8 cellular contexts compared by ENCODE assay signal in genomic region chr1:10965621-10966226, GRCh38. TPM values are rescaled to one million over a fixed set of nuclear protein-coding genes. Genes with fewer than 3 reads are reported as not detected.
DNase-seq lines count a peak whose midpoint lies in the region; ATAC-seq, FAIRE-seq and TF ChIP-seq lines count a peak whose summit lies in the region.
"Had no signal": no experiment of that assay in that cellular context is flagged by ENCODE, and none has a peak within 500 bp of the region (broad histone marks: within the 10 kb centered on the region; RNA-seq: fewer than 3 reads in every experiment).

No MANE protein-coding gene starts in this region.

- H3K4me2 ChIP-seq in K562 (ENCODE audit: insufficient read depth, low read length) = no peak overlapping the region

- POLR2A ChIA-PET in K562 (lab: Yijun Ruan, JAX) = interaction anchor here (0.6 kb wide), 1 partner anchor 53 kb away, joined by 3 read pairs; no protein-coding TSS in a partner anchor

- H4K20me1 ChIP-seq in K562 (replicated peaks; ENCODE audit: control insufficient read depth, insufficient read depth, low read length) = no peaks in the 10 kb centered on the region; the same call in 1 of the 2 replicates

- no peaks in the 10 kb centered on the region for H3K9me1 ChIP-seq in K562 (ENCODE audit: control insufficient read depth, insufficient read depth, low read length)

- no peak for DNase-seq in K562 (ENCODE audit: extremely low read depth in 1 of 4, low spot score in 3 of 4)
- DNase-seq in sciatic nerve (ENCODE audit: low spot score) = no peak
- DNase-seq in islet precursor cell = no peak
- no peak for DNase-seq in hypothalamus (lab: John Stamatoyannopoulos, UW)
- DNase-seq: NCI-H2029 treated with DMSO at 0.1 percent for 48 hours had no signal

- no TSS peak for BruUV-seq in K562 (replicated peaks; lab: Mats Ljungman, UMichigan)

- ATAC-seq in GM18909 (IDR thresholded peaks at IDR 0.05; ENCODE audit: poor library complexity, unreplicated experiment) = peak; percentile 52
- ATAC-seq in HG03460 (IDR thresholded peaks at IDR 0.05; ENCODE audit: unreplicated experiment) = peak; percentile 44
- peak; percentile 37 for ATAC-seq in K562
- peak; percentile 62 for ATAC-seq in sciatic nerve
- ATAC-seq in GM19397 (IDR thresholded peaks at IDR 0.05; ENCODE audit: unreplicated experiment) = no peak

- H3K79me2 ChIP-seq in K562 (ENCODE audit: control insufficient read depth, insufficient read depth, low read length) = no peaks in the 10 kb centered on the region

- H3K4me3 ChIP-seq in K562 = no peak overlapping the region

- peaks cover 26 to 89% of the 10 kb centered on the region in 2 experiments for H3K27me3 ChIP-seq in K562 (ENCODE audit: control insufficient read depth in 2 of 2, insufficient read depth in 2 of 2, low read length in 2 of 2)

- no peak for TF ChIP-seq CTCF in K562 (IDR thresholded peaks at IDR 0.05 in 2 of 3, conservative IDR thresholded peaks at IDR 0.05 in 1 of 3; ENCODE audit: insufficient read depth in 2 of 3, low read depth in 1 of 3, low read length in 3 of 3)

- no peaks in the 10 kb centered on the region for H3K9me3 ChIP-seq in K562 (replicated peaks; ENCODE audit: control insufficient read depth, insufficient read depth, low read depth, low read length)

- no peak for TF ChIP-seq RAD21 in K562 (CRISPR knock-in tag; conservative IDR thresholded peaks at IDR 0.05 in 1 of 2, IDR thresholded peaks at IDR 0.05 in 1 of 2)

- intact Hi-C loops in K562 (cut with micrococcal nuclease) = no loop called here
- intact Hi-C loops in sciatic nerve (cut with DNase I) = no loop called here

- in situ Hi-C loops in K562 (cut with MboI) = no loop called here

- H3K36me3 ChIP-seq in K562 (ENCODE audit: control insufficient read depth, insufficient read depth, low read length) = no peaks in the 10 kb centered on the region

- no peak overlapping the region for H3K9ac ChIP-seq in K562 (ENCODE audit: insufficient read depth in 1 of 2, low read depth in 2 of 2, low read length in 2 of 2)

- TF ChIP-seq POLR2A in K562 (conservative IDR thresholded peaks at IDR 0.05) = no peak

- 6% methylated on average over 8 of the region's 10 CpGs for WGBS in K562 (ENCODE audit: insufficient coverage, low coverage, missing lambda C conversion rate)

- FAIRE-seq in K562 (lab: Jason Lieb, UNC) = no peak

- H3K4me1 ChIP-seq in K562 (replicated peaks in 1 of 2; ENCODE audit: control insufficient read depth in 2 of 2, insufficient read depth in 2 of 2, low read length in 2 of 2) = peaks cover 0 to 8% of the 10 kb centered on the region in 2 experiments; a peak in 4 of 5 replicates

- no peak overlapping the region; the same call in 1 of the 2 replicates for H2AFZ ChIP-seq in K562 (ENCODE audit: low read depth, low read length)

- CTCF ChIA-PET in K562 (lab: Yijun Ruan, JAX; ENCODE audit: low intra/inter-chr PET ratio) = no interaction called here

- no peak overlapping the region for H3K27ac ChIP-seq in K562 (ENCODE audit: extremely low read depth, low read depth, low read length)

- TF ChIP-seq EP300 in K562 (IDR thresholded peaks at IDR 0.05; ENCODE audit: low read length) = no peak

TF ChIP-seq in K562, 482 proteins besides CTCF, POLR2A, EP300 and RAD21 (continues in another document):
- TF ChIP-seq BCLAF1 (IDR thresholded peaks at IDR 0.05; ENCODE audit: borderline replicate concordance in 1 of 2, control insufficient read depth in 1 of 2, low read depth in 2 of 2, low read length in 1 of 2) (no peak), CREM (IDR thresholded peaks at IDR 0.05; ENCODE audit: low read depth) (0 out of 2 replicates have a peak, but pooled peaks have one; percentile 34), ZZZ3 (IDR thresholded peaks at IDR 0.05) (no peak), POLR3A (IDR thresholded peaks at IDR 0.05; ENCODE audit: borderline replicate concordance, extremely low read depth, insufficient read depth, insufficient read length) (no peak), SMARCA5 (IDR thresholded peaks at IDR 0.05) (peak; percentile 67; the same call in 1 of the 2 replicates), SPI1 (IDR thresholded peaks at IDR 0.05; ENCODE audit: borderline replicate concordance, low read depth, low read length) (no peak), STAT5A (IDR thresholded peaks at IDR 0.05; ENCODE audit: borderline replicate concordance, low read length) (no peak), DEAF1 (CRISPR knock-in tag; IDR thresholded peaks at IDR 0.05) (no peak), ZNF431 (CRISPR knock-in tag; IDR thresholded peaks at IDR 0.05) (no peak), RBM25 (IDR thresholded peaks at IDR 0.05; ENCODE audit: low read depth, low read length, severe bottlenecking) (peak; percentile 84), SMAD2 (IDR thresholded peaks at IDR 0.05; ENCODE audit: low read depth, low read length) (no peak), PKNOX1 (IDR thresholded peaks at IDR 0.05) (peak; percentile 77), ZKSCAN1 (IDR thresholded peaks at IDR 0.05; ENCODE audit: low read depth, low read length) (peak; percentile 92)
- TF ChIP-seq, protein P1, sequence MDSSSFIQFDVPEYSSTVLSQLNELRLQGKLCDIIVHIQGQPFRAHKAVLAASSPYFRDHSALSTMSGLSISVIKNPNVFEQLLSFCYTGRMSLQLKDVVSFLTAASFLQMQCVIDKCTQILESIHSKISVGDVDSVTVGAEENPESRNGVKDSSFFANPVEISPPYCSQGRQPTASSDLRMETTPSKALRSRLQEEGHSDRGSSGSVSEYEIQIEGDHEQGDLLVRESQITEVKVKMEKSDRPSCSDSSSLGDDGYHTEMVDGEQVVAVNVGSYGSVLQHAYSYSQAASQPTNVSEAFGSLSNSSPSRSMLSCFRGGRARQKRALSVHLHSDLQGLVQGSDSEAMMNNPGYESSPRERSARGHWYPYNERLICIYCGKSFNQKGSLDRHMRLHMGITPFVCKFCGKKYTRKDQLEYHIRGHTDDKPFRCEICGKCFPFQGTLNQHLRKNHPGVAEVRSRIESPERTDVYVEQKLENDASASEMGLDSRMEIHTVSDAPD (CRISPR knock-in tag; IDR thresholded peaks at IDR 0.05) = no peak

RNA-seq across cellular contexts. Expression of gene TARDBP, which starts 46.7 kb away (rescaled TPM):
- total RNA-seq in K562 (2011; cell fraction: chromatin; rRNA removed; ENCODE audit: low replicate concordance) = 242 and 417 TPM in 2 replicates
- total RNA-seq in K562 (2011; cell fraction: nucleolus; rRNA removed) = 197 and 216 TPM in 2 replicates
- 336 and 397 TPM in 2 replicates for total RNA-seq in K562 (2011; cell fraction: nucleoplasm; rRNA removed)
- total RNA-seq in K562 (2014; rRNA removed) (129 TPM in 2 replicates), K562 (2014; rRNA removed; fragmentation: Illumina TruSeq; extraction: Trizol) (176 and 198 TPM in 2 replicates), K562 (2015; rRNA removed; fragmentation: Illumina TruSeq; extraction: Trizol) (206 and 220 TPM in 2 replicates), K562 (2021) (211 and 243 TPM in 2 replicates), sciatic nerve (165 TPM)
- polyA plus RNA-seq in K562 (2011; rRNA removed) (220 and 244 TPM in 2 replicates), K562 (2014; fragmentation: Illumina TruSeq; extraction: Trizol) (358 and 487 TPM in 2 replicates), K562 (2014; fragmentation: Nextera tagmentation; extraction: Ambion mirVana) (100 to 1,000 TPM; 122 to 285 TPM), K562 (2014; rRNA removed) (403 and 515 TPM in 2 replicates)
- 83.0 and 130 TPM in 2 replicates for polyA plus RNA-seq in K562 (2011; cell fraction: cytosol; rRNA removed)
- polyA plus RNA-seq in K562 (2011; cell fraction: nucleus; rRNA removed) = 341 and 531 TPM in 2 replicates
- polyA plus RNA-seq in K562 (2012) = 176 and 348 TPM in 2 replicates
- 180 and 229 TPM in 2 replicates for polyA minus RNA-seq in K562 (2011; rRNA and poly(A)+ RNA removed)
- 96.8 and 129 TPM in 2 replicates for polyA minus RNA-seq in K562 (2011; cell fraction: cytosol; rRNA and poly(A)+ RNA removed)
- polyA minus RNA-seq in K562 (2011; cell fraction: nucleus; rRNA and poly(A)+ RNA removed) = 160 and 216 TPM in 2 replicates
